ENCODE assay signal across 8 cellular contexts in the genomic region with DNA sequence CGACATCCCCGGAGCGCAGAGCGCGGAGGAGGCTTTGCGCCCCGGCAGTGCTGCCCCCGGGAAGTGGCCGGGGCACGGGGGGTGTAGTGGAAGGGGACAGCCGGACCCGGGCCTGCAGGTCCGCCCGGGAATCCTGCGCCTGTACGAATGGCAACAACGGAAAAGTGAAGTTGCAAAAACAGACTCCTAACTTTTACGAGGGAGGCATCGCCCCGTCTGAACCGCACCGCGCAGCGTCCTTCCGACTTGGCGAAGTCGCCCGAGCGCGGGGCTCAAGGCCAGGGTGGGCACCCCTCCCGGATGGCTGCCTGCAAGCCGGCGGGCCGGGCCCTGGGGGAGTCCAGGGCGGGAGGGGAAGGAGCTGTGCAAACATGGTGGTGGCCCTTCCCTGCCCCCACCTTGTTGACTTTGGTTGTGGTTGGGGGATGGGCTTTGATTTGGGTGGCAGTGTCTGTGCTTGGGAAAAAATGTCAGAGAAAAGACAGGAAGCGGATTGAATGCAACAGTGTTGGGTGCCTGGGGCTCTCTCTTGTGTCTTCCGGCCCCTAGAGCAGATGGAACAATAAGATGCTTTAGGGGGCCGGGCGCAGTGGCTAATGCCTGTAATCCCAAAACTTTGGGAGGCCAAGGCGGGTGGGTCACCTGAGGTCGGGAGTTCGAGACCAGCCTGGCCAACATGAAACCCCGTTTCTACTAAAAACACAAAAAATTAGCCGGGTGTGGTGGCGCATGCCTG. TPM values are rescaled to one million over a fixed set of nuclear protein-coding genes. Genes with fewer than 3 reads are reported as not detected.
DNase-seq lines count a peak whose midpoint lies in the region; ATAC-seq and TF ChIP-seq lines count a peak whose summit lies in the region.

No MANE protein-coding gene starts in this region.

- H3K4me2 ChIP-seq in H9 (ENCODE audit: insufficient read depth, insufficient read length, low read length) (peak overlapping the region; percentile 31), OCI-LY1 (ENCODE audit: low read length) (peak overlapping the region; percentile 97)

- 0 out of 2 replicates have a peak, but pooled peaks cover 5% of the 10 kb centered on the region for H3F3A ChIP-seq in OCI-LY1 (ENCODE audit: insufficient read depth, low read length)

- TF ChIP-seq EP300 in transverse colon (IDR thresholded peaks at IDR 0.05; ENCODE audit: low read depth): no peak

- in situ Hi-C loops in transverse colon (cut with MboI; ENCODE audit: low pct_ligation_motif_present in 1 of 4, low pct_unique_long_range_greater_than_20kb in 1 of 4, low sequenced_read_pairs in 3 of 4): no loop called here

- intact Hi-C loops in activated T-helper 2 cell treated with anti-CD3 and anti-CD28 coated beads, Interferon-gamma antibody, Interleukin-2, Interleukin-4, amounts not matched to agents 10 μg/mL and 5 μg/mL and 100 μg/mL, durations not matched to agents 14 hours and 24 hours and 36 hours (cut with micrococcal nuclease): loop anchor here (5.0 kb wide), 1 partner anchor 159 kb away; a partner anchor contains a TSS
- intact Hi-C loops in transverse colon (cut with DNase I; ENCODE audit: low total_unique reads): no loop called here

- H2BK15ac ChIP-seq in H9 (ENCODE audit: low read depth, low read length): no peak overlapping the region

- H3K4me3 ChIP-seq in OCI-LY1 (ENCODE audit: low read depth, low read length, poor library complexity, severe bottlenecking): peak overlapping the region; percentile 83
- peak overlapping the region; percentile 73 for H3K4me3 ChIP-seq in fibroblast of pulmonary artery (replicated peaks; ENCODE audit: low read depth, low read length)
- H3K4me3 ChIP-seq in transverse colon: peak overlapping the region; percentile 72 to 99 (median 97)

- H3K27me3 ChIP-seq in H9 (ENCODE audit: insufficient read depth, low read length): no peaks in the 10 kb centered on the region
- H3K27me3 ChIP-seq in OCI-LY1 (ENCODE audit: insufficient read depth, low read length): no peaks in the 10 kb centered on the region
- no peaks in the 10 kb centered on the region for H3K27me3 ChIP-seq in transverse colon

- H3K56ac ChIP-seq in H9 (ENCODE audit: insufficient read length, low read depth, low read length): no peak overlapping the region

- peak overlapping the region; percentile 86; the same call in 1 of the 2 replicates for H3K14ac ChIP-seq in H9 (ENCODE audit: insufficient read depth, low read length)

- H3K36me3 Mint-ChIP-seq in H9 (ENCODE audit: insufficient read depth in 1 of 3, low read depth in 3 of 3) (peaks cover 12 to 17% (median 13%) of the 10 kb centered on the region in 3 experiments), nephron (ENCODE audit: low read depth) (peaks cover 4% of the 10 kb centered on the region)
- peaks cover 29% of the 10 kb centered on the region for H3K36me3 Mint-ChIP-seq in activated T-helper 2 cell treated with anti-CD3 and anti-CD28 coated beads, Interferon-gamma antibody, Interleukin-2, Interleukin-4, amounts not matched to agents 10 μg/mL and 5 μg/mL and 100 μg/mL, durations not matched to agents 14 hours and 24 hours and 36 hours (ENCODE audit: low read depth)

- H2BK12ac ChIP-seq in H9 (ENCODE audit: insufficient read length, low read depth, low read length): no peak overlapping the region

- peak overlapping the region; percentile 67; the same call in 1 of the 2 replicates for H3K4ac ChIP-seq in H9 (ENCODE audit: low read depth, low read length)

- no CpG with 5 or more reads among the region's 45 CpGs for WGBS in H9 (ENCODE audit: extremely low coverage, insufficient read length, low lambda C conversion rate)
- WGBS in transverse colon (ENCODE audit: low coverage in 1 of 2), 2 donors: 10% methylated on average over 29 of the region's 45 CpGs; no CpG with 5 or more reads in 1 of the 2 donors

- H2AFZ ChIP-seq in H9 (ENCODE audit: low read length) (no peak overlapping the region), OCI-LY1 (ENCODE audit: low read length) (no peak overlapping the region)

- H3T11ph ChIP-seq in H9 (ENCODE audit: low read length): no peak overlapping the region

- H4K20me1 ChIP-seq in H9 (ENCODE audit: control insufficient read depth, insufficient read depth, insufficient read length) (no peaks in the 10 kb centered on the region), OCI-LY1 (ENCODE audit: insufficient read depth, low read length) (no peaks in the 10 kb centered on the region)

- H3K4me1 ChIP-seq in H9 (ENCODE audit: insufficient read depth, low read length) (peaks cover 10% of the 10 kb centered on the region; the same call in 1 of the 2 replicates), OCI-LY1 (ENCODE audit: insufficient read depth, low read length, severe bottlenecking) (peaks cover 47% of the 10 kb centered on the region), transverse colon (peaks cover 15 to 69% (median 41%) of the 10 kb centered on the region in 4 donors)

- peak overlapping the region; percentile 1 for H3K18ac ChIP-seq in H9 (ENCODE audit: insufficient read length, low read depth, low read length)

- H3K36me3 ChIP-seq in OCI-LY1 (ENCODE audit: insufficient read depth, low read length): no peaks in the 10 kb centered on the region
- no peaks in the 10 kb centered on the region for H3K36me3 ChIP-seq in transverse colon

- H3K9ac ChIP-seq in H9 (ENCODE audit: extremely low read depth, insufficient read length, low read length) (peak overlapping the region; percentile 88), OCI-LY1 (ENCODE audit: low read length) (peak overlapping the region; percentile 97)

- H3K27ac ChIP-seq in H9 (ENCODE audit: insufficient read length, low read depth, low read length): peak overlapping the region; percentile 77
- H3K27ac ChIP-seq in OCI-LY1 (ENCODE audit: low read depth, low read length, poor library complexity, severe bottlenecking): peak overlapping the region; percentile 60
- H3K27ac ChIP-seq in transverse colon: peak overlapping the region; percentile 99 to 100 (median 100)

- H3K9me3 ChIP-seq in H9 (ENCODE audit: control insufficient read depth, low read depth, low read length): no peaks in the 10 kb centered on the region
- H3K9me3 ChIP-seq in OCI-LY1 (ENCODE audit: low read length): no peaks in the 10 kb centered on the region
- H3K9me3 ChIP-seq in transverse colon: no peaks in the 10 kb centered on the region

- H2BK20ac ChIP-seq in H9 (ENCODE audit: low read depth, low read length, poor library complexity, severe bottlenecking): no peak overlapping the region

- peak; percentile 45 for DNase-seq in AG20443 (ENCODE audit: low spot score)
- peak; percentile 95 for DNase-seq in H9
- DNase-seq in activated T-helper 2 cell treated with anti-CD3 and anti-CD28 coated beads, Interferon-gamma antibody, Interleukin-2, Interleukin-4, amounts not matched to agents 10 μg/mL and 5 μg/mL and 100 μg/mL, durations not matched to agents 14 hours and 24 hours and 36 hours (ENCODE audit: low spot score): peak; percentile 71
- peak; percentile 64 for DNase-seq in fibroblast of pulmonary artery (ENCODE audit: low read depth)
- peak; percentile 62 for DNase-seq in transverse colon

- no peak overlapping the region for H4K91ac ChIP-seq in H9 (ENCODE audit: insufficient read length, low read depth, low read length)

- H3K23ac ChIP-seq in H9 (ENCODE audit: insufficient read length, low read depth, low read length): no peak overlapping the region

- H4K8ac ChIP-seq in H9 (replicated peaks; ENCODE audit: insufficient read length, low read depth, low read length): no peak overlapping the region

- no peak overlapping the region for H2AK5ac ChIP-seq in H9 (ENCODE audit: insufficient read length, low read length)

- H3K79me2 ChIP-seq in H9 (ENCODE audit: insufficient read depth, low read length): no peaks in the 10 kb centered on the region
- no peaks in the 10 kb centered on the region for H3K79me2 ChIP-seq in OCI-LY1 (ENCODE audit: insufficient read depth, low read length)

- H3K9me2 ChIP-seq in OCI-LY1 (ENCODE audit: low read depth, low read length): no peaks in the 10 kb centered on the region

- H3K27ac Mint-ChIP-seq in H9 (peak overlapping the region; percentile 83 to 87 (median 83)), nephron (peak overlapping the region; percentile 89 to 91 (median 89))
- H3K27ac Mint-ChIP-seq in activated T-helper 2 cell treated with anti-CD3 and anti-CD28 coated beads, Interferon-gamma antibody, Interleukin-2, Interleukin-4, amounts not matched to agents 10 μg/mL and 5 μg/mL and 100 μg/mL, durations not matched to agents 14 hours and 24 hours and 36 hours: peak overlapping the region; percentile 91

- H2BK5ac ChIP-seq in H9 (ENCODE audit: insufficient read length, low read length): no peak overlapping the region

- peak; percentile 16 for TF ChIP-seq POLR2A in transverse colon (IDR thresholded peaks at IDR 0.05)

- no peaks in the 10 kb centered on the region for H3K79me1 ChIP-seq in H9 (ENCODE audit: insufficient read depth, low read depth, low read length, poor library complexity, severe bottlenecking)

- peaks cover 40 to 52% of the 10 kb centered on the region in 2 experiments for H3K4me1 Mint-ChIP-seq in H9
- H3K4me1 Mint-ChIP-seq in activated T-helper 2 cell treated with anti-CD3 and anti-CD28 coated beads, Interferon-gamma antibody, Interleukin-2, Interleukin-4, amounts not matched to agents 10 μg/mL and 5 μg/mL and 100 μg/mL, durations not matched to agents 14 hours and 24 hours and 36 hours (ENCODE audit: low read depth): peaks cover 58% of the 10 kb centered on the region
- H3K4me1 Mint-ChIP-seq in nephron: peaks cover 27% of the 10 kb centered on the region

- H3K27me3 Mint-ChIP-seq in H9 (ENCODE audit: low read depth): no peaks in the 10 kb centered on the region
- no peaks in the 10 kb centered on the region for H3K27me3 Mint-ChIP-seq in activated T-helper 2 cell treated with anti-CD3 and anti-CD28 coated beads, Interferon-gamma antibody, Interleukin-2, Interleukin-4, amounts not matched to agents 10 μg/mL and 5 μg/mL and 100 μg/mL, durations not matched to agents 14 hours and 24 hours and 36 hours (ENCODE audit: low read depth)
- H3K27me3 Mint-ChIP-seq in nephron (ENCODE audit: low read depth): no peaks in the 10 kb centered on the region

- no peak overlapping the region for H2BK120ac ChIP-seq in H9 (ENCODE audit: low read depth, low read length, poor library complexity, severe bottlenecking)

- TF ChIP-seq CTCF in H9 (conservative IDR thresholded peaks at IDR 0.05) (no peak), OCI-LY1 (IDR thresholded peaks at IDR 0.05; ENCODE audit: low read length) (no peak), fibroblast of pulmonary artery (IDR thresholded peaks at IDR 0.05; ENCODE audit: low read length, missing control alignments) (no peak), nephron (IDR thresholded peaks at IDR 0.05; ENCODE audit: unreplicated experiment in 3 of 3) (no peak), transverse colon (IDR thresholded peaks at IDR 0.05) (no peak)

- H3K23me2 ChIP-seq in H9 (ENCODE audit: insufficient read length, low read depth, low read length, poor library complexity, severe bottlenecking): no peaks in the 10 kb centered on the region

- H3K9me3 Mint-ChIP-seq in H9 (no peaks in the 10 kb centered on the region; a peak in 1 of 5 replicates), nephron (no peaks in the 10 kb centered on the region)
- no peaks in the 10 kb centered on the region for H3K9me3 Mint-ChIP-seq in activated T-helper 2 cell treated with anti-CD3 and anti-CD28 coated beads, Interferon-gamma antibody, Interleukin-2, Interleukin-4, amounts not matched to agents 10 μg/mL and 5 μg/mL and 100 μg/mL, durations not matched to agents 14 hours and 24 hours and 36 hours

- H3K4me3 Mint-ChIP-seq in H9 (peak overlapping the region; percentile 67 to 88), nephron (peak overlapping the region; percentile 81 to 92 (median 90))
- peak overlapping the region; percentile 88 for H3K4me3 Mint-ChIP-seq in activated T-helper 2 cell treated with anti-CD3 and anti-CD28 coated beads, Interferon-gamma antibody, Interleukin-2, Interleukin-4, amounts not matched to agents 10 μg/mL and 5 μg/mL and 100 μg/mL, durations not matched to agents 14 hours and 24 hours and 36 hours (ENCODE audit: low read depth)

- ATAC-seq in HG02870 (IDR thresholded peaks at IDR 0.05; ENCODE audit: unreplicated experiment): no peak

- H4K5ac ChIP-seq in H9 (ENCODE audit: insufficient read length, low read depth, low read length): no peak overlapping the region

RNA-seq across cellular contexts. Expression of a gene that starts 0.7 kb away (rescaled TPM):
- total RNA-seq in H9 (2021) (32.5 and 34.3 TPM in 2 replicates), transverse colon (100 to 1,000 TPM; 113 to 174 (median 159) TPM)
- 297 and 309 TPM in 2 replicates for total RNA-seq in activated T-helper 2 cell treated with anti-CD3 and anti-CD28 coated beads, Interferon-gamma antibody, Interleukin-2, Interleukin-4, amounts not matched to agents 10 μg/mL and 5 μg/mL and 100 μg/mL, durations not matched to agents 14 hours and 24 hours and 36 hours

RNA-seq across cellular contexts. Expression of a gene that starts 41.1 kb away (rescaled TPM):
- total RNA-seq in H9 (2021) (24.0 and 26.5 TPM in 2 replicates), transverse colon (10 to 100 TPM; 13.2 to 24.7 (median 17.0) TPM)
- 9.7 TPM in 2 replicates for total RNA-seq in activated T-helper 2 cell treated with anti-CD3 and anti-CD28 coated beads, Interferon-gamma antibody, Interleukin-2, Interleukin-4, amounts not matched to agents 10 μg/mL and 5 μg/mL and 100 μg/mL, durations not matched to agents 14 hours and 24 hours and 36 hours

RNA-seq across cellular contexts. Expression of a gene that starts 41.2 kb away (rescaled TPM):
- total RNA-seq in H9 (2021) (19.8 and 21.6 TPM in 2 replicates), transverse colon (10 to 100 TPM; 26.2 to 66.2 (median 39.9) TPM)
- total RNA-seq in activated T-helper 2 cell treated with anti-CD3 and anti-CD28 coated beads, Interferon-gamma antibody, Interleukin-2, Interleukin-4, amounts not matched to agents 10 μg/mL and 5 μg/mL and 100 μg/mL, durations not matched to agents 14 hours and 24 hours and 36 hours: 25.5 and 29.0 TPM in 2 replicates

Comparison
In these comparisons a context has a peak if more than half of its experiments do, and no peak if none do; other contexts are left out.
1. DNase-seq: peak in every context shown above with its lines; median percentile 95 in H9; 71 in activated T-helper 2 cell treated with anti-CD3 and anti-CD28 coated beads, Interferon-gamma antibody, Interleukin-2, Interleukin-4, amounts not matched to agents 10 μg/mL and 5 μg/mL and 100 μg/mL, durations not matched to agents 14 hours and 24 hours and 36 hours; 64 in fibroblast of pulmonary artery; 62 in transverse colon; 45 in AG20443.